ENCODE assay signal across 22 cellular contexts in the genomic region with DNA sequence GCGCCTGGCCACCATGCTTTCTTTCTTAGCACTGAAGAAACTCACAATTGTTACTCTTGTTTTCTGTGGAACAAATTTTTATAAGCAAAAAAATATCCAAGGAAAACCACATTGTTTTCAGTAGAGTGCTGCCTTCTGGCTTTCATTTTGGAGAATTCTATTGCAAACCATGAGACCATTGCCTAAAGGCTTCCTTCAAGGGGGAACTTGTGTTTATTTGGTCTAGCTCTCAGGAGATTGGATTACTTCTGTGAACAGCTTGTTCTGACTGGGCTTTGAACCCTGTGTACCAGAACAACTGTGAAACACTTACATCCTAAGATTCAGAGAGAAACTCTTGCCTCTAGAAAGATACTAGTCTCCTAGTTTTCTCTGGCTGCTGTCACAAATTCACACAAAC. TPM values are rescaled to one million over a fixed set of nuclear protein-coding genes. Genes with fewer than 3 reads are reported as not detected.
"Had no signal": no experiment of that assay in that cellular context is flagged by ENCODE, and none has a peak within 500 bp of the region (broad histone marks: within the 10 kb centered on the region; RNA-seq: fewer than 3 reads in every experiment).

No MANE protein-coding gene starts in this region.

- ATAC-seq: activated naive CD4-positive, alpha-beta T cell treated with anti-CD3 and anti-CD28 coated beads, Interleukin-2, amount 50 U/mL, for 72 hours; activated T-helper 17 cell treated with anti-CD3 and anti-CD28 coated beads, Interleukin-2, amount 50 U/mL, for 72 hours; left ventricle myocardium superior; natural killer cell; T-cell had no signal

- H3K4me1 ChIP-seq: adrenal gland, ascending aorta, upper lobe of left lung had no signal

- H3K4me3 ChIP-seq: adrenal gland, ascending aorta, upper lobe of left lung had no signal

- H3K27ac ChIP-seq: adrenal gland, ascending aorta, epithelial cell of prostate, upper lobe of left lung had no signal

- DNase-seq: activated CD4-positive, alpha-beta T cell treated with anti-CD3 and anti-CD28 coated beads, Interleukin-2, amount 50 U/mL, for 4 hours; activated CD8-positive, alpha-beta memory T cell treated with anti-CD3 and anti-CD28 coated beads for 24 hours; activated CD8-positive, alpha-beta memory T cell treated with anti-CD3 and anti-CD28 coated beads, Interleukin-2, amount 50 U/mL, for 4 hours; activated T-cell treated with anti-CD3 and anti-CD28 coated beads, Interleukin-2, amount 50 U/mL, for 24 hours; adrenal gland; cerebellar nuclear complex; cortex of kidney; glutamatergic neuron; hypothalamus; left ventricle myocardium superior; mammary epithelial cell; midbrain; natural killer cell; retina; stimulated activated CD4-positive, alpha-beta T cell treated with anti-CD3 and anti-CD28 coated beads, Interleukin-4, amount 100 ng/mL, for 24 hours; stimulated activated naive CD4-positive, alpha-beta T cell treated with Interleukin-2 at 50 U/mL for 16 hours; T-cell; upper lobe of left lung had no signal

- H3K27me3 ChIP-seq: adrenal gland, ascending aorta, upper lobe of left lung had no signal

- H3K9me3 ChIP-seq: adrenal gland, ascending aorta, upper lobe of left lung had no signal

RNA-seq across cellular contexts. Expression of gene TOM1L1, which starts 32.1 kb away (rescaled TPM):
- total RNA-seq: natural killer cell had no signal
